ENCODE assay signal across 12 cellular contexts in genomic region chr11:130476200-130476921, GRCh38. TPM values are rescaled to one million over a fixed set of nuclear protein-coding genes. Genes with fewer than 3 reads are reported as not detected.
A peak's percentile ranks its signal among the peaks of the same experiment; 100 is the strongest.
DNase-seq lines count a peak whose midpoint lies in the region; ATAC-seq, FAIRE-seq and TF ChIP-seq lines count a peak whose summit lies in the region.
"Had no signal": no experiment of that assay in that cellular context is flagged by ENCODE, and none has a peak within 500 bp of the region (broad histone marks: within the 10 kb centered on the region; RNA-seq: fewer than 3 reads in every experiment).

No MANE protein-coding gene starts in this region.

- POLR2A ChIA-PET in IMR-90 (lab: Charles Lee; ENCODE audit: unreplicated experiment): no interaction called here

- H3K4me1 ChIP-seq in IMR-90 (ENCODE audit: control insufficient read depth, insufficient read depth, low read length) (peaks cover 43% of the 10 kb centered on the region), mesenchymal stem cell (ENCODE audit: control insufficient read depth, insufficient read depth, low read depth, low read length) (peaks cover 37% of the 10 kb centered on the region), tibial artery (peaks cover 0 to 65% (median 36%) of the 10 kb centered on the region in 4 donors)

- no peak overlapping the region for H3K4me2 ChIP-seq in IMR-90 (ENCODE audit: low read depth, low read length)
- no peak overlapping the region for H3K4me2 ChIP-seq in mesenchymal stem cell (ENCODE audit: low read length, poor library complexity, severe bottlenecking)

- H2AK5ac ChIP-seq in IMR-90 (ENCODE audit: low read depth, low read length): peak overlapping the region; percentile 97
- peak overlapping the region; percentile 57 for H2AK5ac ChIP-seq in mesenchymal stem cell (ENCODE audit: low read length, severe bottlenecking)

- H3K14ac ChIP-seq in IMR-90 (replicated peaks; ENCODE audit: low read depth, low read length) (peak overlapping the region; percentile 58), mesenchymal stem cell (ENCODE audit: low read length in 2 of 2) (no peak overlapping the region)

- peak overlapping the region; percentile 98 for H4K91ac ChIP-seq in IMR-90 (ENCODE audit: insufficient read depth, low read depth, low read length)
- peak overlapping the region; percentile 63 for H4K91ac ChIP-seq in mesenchymal stem cell (ENCODE audit: low read length)

- H3K23ac ChIP-seq in IMR-90 (ENCODE audit: low read depth, low read length) (peak overlapping the region; percentile 70; the same call in 1 of the 2 replicates), mesenchymal stem cell (ENCODE audit: low read length in 2 of 2) (no peak overlapping the region)

- no peak for TF ChIP-seq CTCF in IMR-90 (conservative IDR thresholded peaks at IDR 0.05; ENCODE audit: low read depth, low read length)
- no peak for TF ChIP-seq CTCF in tibial artery (IDR thresholded peaks at IDR 0.05)
- TF ChIP-seq CTCF in D721Med (IDR thresholded peaks at IDR 0.05; ENCODE audit: insufficient read depth, missing control alignments): no peak

- no peak overlapping the region for H3K56ac ChIP-seq in IMR-90 (ENCODE audit: extremely low read depth, insufficient read depth, low read length)

- BruUV-seq in IMR-90 (replicated peaks; lab: Mats Ljungman, UMichigan): TSS peak; percentile 67

- H4K8ac ChIP-seq in IMR-90 (ENCODE audit: low read depth in 2 of 2, low read length in 2 of 2) (peak overlapping the region; percentile 72 to 78; a peak in 3 of 4 replicates), mesenchymal stem cell (ENCODE audit: low read length) (no peak overlapping the region)

- intact Hi-C loops in IMR-90 (cut with micrococcal nuclease): loop anchor here (5.0 kb wide), 2 partner anchors 126 to 161 kb away; no protein-coding TSS in a partner anchor
- intact Hi-C loops in tibial artery (cut with DNase I; ENCODE audit: low total_unique reads): no loop called here

- TF ChIP-seq POLR2A in IMR-90 (IDR thresholded peaks at IDR 0.05; ENCODE audit: low read depth, low read length): no peak

- H3K27me3 ChIP-seq in IMR-90 (ENCODE audit: control insufficient read depth, insufficient read depth, low read length): no peaks in the 10 kb centered on the region
- H3K27me3 ChIP-seq in mesenchymal stem cell (ENCODE audit: control insufficient read depth in 1 of 2, insufficient read depth in 1 of 2, low read length in 2 of 2): no peaks in the 10 kb centered on the region
- no peaks in the 10 kb centered on the region for H3K27me3 ChIP-seq in tibial artery

- H3K18ac ChIP-seq in IMR-90 (ENCODE audit: low read depth, low read length) (peak overlapping the region; percentile 98), mesenchymal stem cell (ENCODE audit: low read depth in 1 of 2, low read length in 2 of 2) (peak overlapping the region; percentile 56 to 83)

- H2BK5ac ChIP-seq in IMR-90 (ENCODE audit: low read depth, low read length, poor library complexity, severe bottlenecking) (peak overlapping the region; percentile 93), mesenchymal stem cell (ENCODE audit: low read depth, low read length, poor library complexity, severe bottlenecking) (no peak overlapping the region)

- no peaks in the 10 kb centered on the region for H4K20me1 ChIP-seq in IMR-90 (ENCODE audit: insufficient read depth, low read length)

- H2AK9ac ChIP-seq in IMR-90 (replicated peaks; ENCODE audit: low read depth, low read length, poor library complexity): peak overlapping the region; percentile 4

- no peak for TF ChIP-seq RAD21 in IMR-90 (IDR thresholded peaks at IDR 0.05; ENCODE audit: low read length)

- DNase-seq in IMR-90 (peak; percentile 10), epidermal melanocyte (ENCODE audit: insufficient read length, low spot score) (peak; percentile 17), mesenchymal stem cell (peak; percentile 23), tibial artery (peak in 1 of 2 donors; percentile 64), T-helper 9 cell (no peak), D721Med (ENCODE audit: insufficient read length, low spot score) (no peak), NCI-H1048 (lab: John Stamatoyannopoulos, UW) (no peak)
- DNase-seq: activated CD4-positive, alpha-beta T cell treated with anti-CD3 and anti-CD28 coated beads, Interleukin-2, amount 10 ng/mL, durations not matched to agents 24 days and 14 days; CD8-positive, alpha-beta memory T cell; naive thymus-derived CD4-positive, alpha-beta T cell had no signal

- H3K79me1 ChIP-seq in IMR-90 (ENCODE audit: low read depth in 1 of 2, low read length in 2 of 2): peaks cover 0 to 3% of the 10 kb centered on the region in 2 experiments; a peak in 1 of 4 replicates
- H3K79me1 ChIP-seq in mesenchymal stem cell (replicated peaks; ENCODE audit: low read length, poor library complexity, severe bottlenecking): no peaks in the 10 kb centered on the region

- peak overlapping the region; percentile 75 to 94 for H2BK12ac ChIP-seq in mesenchymal stem cell (ENCODE audit: low read length in 2 of 2)

- H2AFZ ChIP-seq in IMR-90 (replicated peaks; ENCODE audit: low read length, poor library complexity) (peak overlapping the region; percentile 73), mesenchymal stem cell (ENCODE audit: low read depth, low read length) (no peak overlapping the region)

- FAIRE-seq in D721Med (lab: Jason Lieb, UNC): no peak
- FAIRE-seq: endothelial cell of umbilical vein had no signal

- H3K9me3 ChIP-seq in IMR-90 (ENCODE audit: control insufficient read depth, insufficient read depth, low read length) (no peaks in the 10 kb centered on the region), mesenchymal stem cell (ENCODE audit: control insufficient read depth, low read length) (no peaks in the 10 kb centered on the region), tibial artery (no peaks in the 10 kb centered on the region)

- CTCF ChIA-PET in IMR-90 (lab: Yijun Ruan, JAX): interaction anchor here (0.6 to 0.7 kb wide), 2 partner anchors 351 to 460 kb away, joined by 3 read pairs; no protein-coding TSS in a partner anchor

- H3K4me3 ChIP-seq in IMR-90 (ENCODE audit: insufficient read depth, low read depth, low read length): no peak overlapping the region
- no peak overlapping the region for H3K4me3 ChIP-seq in mesenchymal stem cell (ENCODE audit: insufficient read depth in 1 of 2, low read depth in 1 of 2, low read length in 2 of 2)
- H3K4me3 ChIP-seq in tibial artery: no peak overlapping the region

- H3K9me1 ChIP-seq in IMR-90 (ENCODE audit: insufficient read depth, low read length): peaks cover 33% of the 10 kb centered on the region

- H3K9ac ChIP-seq in IMR-90 (ENCODE audit: low read depth, low read length): peak overlapping the region; percentile 37
- H3K9ac ChIP-seq in mesenchymal stem cell (ENCODE audit: low read length): peak overlapping the region; percentile 81

- H4K5ac ChIP-seq in IMR-90 (ENCODE audit: low read depth, low read length): peak overlapping the region; percentile 93

- peaks cover 54% of the 10 kb centered on the region for H3K36me3 ChIP-seq in IMR-90 (ENCODE audit: control insufficient read depth, insufficient read depth, low read length)
- H3K36me3 ChIP-seq in mesenchymal stem cell (ENCODE audit: control insufficient read depth in 1 of 2, insufficient read depth in 2 of 2, low read depth in 1 of 2, low read length in 2 of 2): peaks cover 28 to 62% of the 10 kb centered on the region in 2 experiments
- H3K36me3 ChIP-seq in tibial artery: peaks cover 26 to 37% (median 30%) of the 10 kb centered on the region in 3 donors

- in situ Hi-C loops in IMR-90 (cut with MboI; ENCODE audit: low sequenced_read_pairs): no loop called here

- peak overlapping the region; percentile 99; the same call in 2 of the 3 replicates for H2BK15ac ChIP-seq in IMR-90 (ENCODE audit: low read depth, low read length)
- H2BK15ac ChIP-seq in mesenchymal stem cell (ENCODE audit: low read depth, poor library complexity, severe bottlenecking): peak overlapping the region; percentile 3

- ATAC-seq in IMR-90 (ENCODE audit: low read depth): no peak
- ATAC-seq in HG02885 (IDR thresholded peaks at IDR 0.05; ENCODE audit: poor library complexity, unreplicated experiment): no peak
- ATAC-seq: naive thymus-derived CD4-positive, alpha-beta T cell had no signal

- H2BK120ac ChIP-seq in IMR-90 (ENCODE audit: low read depth, low read length): peak overlapping the region; percentile 98
- no peak overlapping the region for H2BK120ac ChIP-seq in mesenchymal stem cell (ENCODE audit: low read depth, low read length)

- H3K4ac ChIP-seq in IMR-90 (ENCODE audit: low read depth, low read length): peak overlapping the region; percentile 97
- H3K4ac ChIP-seq in mesenchymal stem cell (ENCODE audit: low read depth in 1 of 2, low read length in 2 of 2): peak overlapping the region in 1 of 2 experiments; percentile 49

- 95% methylated on average over 4 of the region's 12 CpGs; no CpG with 5 or more reads in 1 of the 2 experiments for WGBS in IMR-90 (ENCODE audit: extremely low coverage in 2 of 2, insufficient read length in 1 of 2), 2 experiments
- 91% methylated on average over 12 of the region's 12 CpGs for WGBS in mesenchymal stem cell

- dilution Hi-C loops in IMR-90 (cut with HindIII; ENCODE audit: low sequenced_read_pairs, unreplicated experiment): no loop called here

- H2BK20ac ChIP-seq in IMR-90 (ENCODE audit: low read depth, low read length): peak overlapping the region; percentile 97

- H3K27ac ChIP-seq in IMR-90 (ENCODE audit: insufficient read depth, low read length) (peak overlapping the region; percentile 97), mesenchymal stem cell (ENCODE audit: low read length, poor library complexity, severe bottlenecking) (no peak overlapping the region), tibial artery (peak overlapping the region; percentile 73 to 81)

TF ChIP-seq in IMR-90, 13 proteins besides CTCF, POLR2A, EP300 and RAD21 (continues in another document):
- TF ChIP-seq FOS (IDR thresholded peaks at IDR 0.05; ENCODE audit: low read depth, low read length) (no peak), NFE2L2 (IDR thresholded peaks at IDR 0.05; ENCODE audit: low read depth, low read length) (no peak), MXI1 (IDR thresholded peaks at IDR 0.05; ENCODE audit: borderline replicate concordance, low read depth, low read length) (no peak), SMC3 (IDR thresholded peaks at IDR 0.05; ENCODE audit: low read depth, low read length) (no peak)

RNA-seq across cellular contexts. Expression of gene ADAMTS15, which starts 27.9 kb away (rescaled TPM):
- 3.0 and 3.1 TPM in 2 replicates for total RNA-seq in IMR-90 (2012; rRNA removed)
- 4.7 and 5.0 TPM in 2 replicates for polyA plus RNA-seq in IMR-90 (2012; rRNA removed)
- 3.3 and 6.1 TPM in 2 replicates for polyA plus RNA-seq in IMR-90 (2012; cell fraction: cytosol; rRNA removed)
- 9.5 and 11.7 TPM in 2 replicates for polyA plus RNA-seq in IMR-90 (2012; cell fraction: nucleus; rRNA removed; ENCODE audit: low replicate concordance)
- 0.50 TPM for polyA plus RNA-seq in mesenchymal stem cell (2013, experiment 1 of 2)
- polyA plus RNA-seq in mesenchymal stem cell (2013, experiment 2 of 2): 0.45 TPM
- total RNA-seq: CD8-positive, alpha-beta memory T cell; endothelial cell of umbilical vein had no signal
- polyA plus RNA-seq: CD8-positive, alpha-beta memory T cell; naive thymus-derived CD4-positive, alpha-beta T cell had no signal

RNA-seq across cellular contexts. Expression of gene ADAMTS8, which starts 48.0 kb away (rescaled TPM):
- total RNA-seq in IMR-90 (2012; rRNA removed): under 0.01 TPM in 2 replicates
- 0.39 and 0.60 TPM in 2 replicates for polyA plus RNA-seq in IMR-90 (2012; rRNA removed)
- 0.30 and 1.3 TPM in 2 replicates for polyA plus RNA-seq in IMR-90 (2012; cell fraction: cytosol; rRNA removed)
- 0.39 and 0.83 TPM in 2 replicates for polyA plus RNA-seq in IMR-90 (2012; cell fraction: nucleus; rRNA removed; ENCODE audit: low replicate concordance)
- 1.3 TPM for polyA plus RNA-seq in mesenchymal stem cell (2013, experiment 1 of 2)
- polyA plus RNA-seq in mesenchymal stem cell (2013, experiment 2 of 2): 1.2 TPM
- total RNA-seq: activated CD4-positive, alpha-beta T cell treated with anti-CD3 and anti-CD28 coated beads, Interleukin-2, amount 10 ng/mL, durations not matched to agents 24 days and 14 days; CD8-positive, alpha-beta memory T cell; endothelial cell of umbilical vein; naive thymus-derived CD4-positive, alpha-beta T cell had no signal
- polyA plus RNA-seq: CD8-positive, alpha-beta memory T cell; endothelial cell of umbilical vein; naive thymus-derived CD4-positive, alpha-beta T cell had no signal

Comparison
In these comparisons a context has a peak if more than half of its experiments do, and no peak if none do; other contexts are left out.
1. DNase-seq: peak in IMR-90 (single experiment), epidermal melanocyte (single experiment) and mesenchymal stem cell (single experiment); none in T-helper 9 cell (single experiment), D721Med (single experiment) and NCI-H1048 (single experiment).